In the genomic region with DNA sequence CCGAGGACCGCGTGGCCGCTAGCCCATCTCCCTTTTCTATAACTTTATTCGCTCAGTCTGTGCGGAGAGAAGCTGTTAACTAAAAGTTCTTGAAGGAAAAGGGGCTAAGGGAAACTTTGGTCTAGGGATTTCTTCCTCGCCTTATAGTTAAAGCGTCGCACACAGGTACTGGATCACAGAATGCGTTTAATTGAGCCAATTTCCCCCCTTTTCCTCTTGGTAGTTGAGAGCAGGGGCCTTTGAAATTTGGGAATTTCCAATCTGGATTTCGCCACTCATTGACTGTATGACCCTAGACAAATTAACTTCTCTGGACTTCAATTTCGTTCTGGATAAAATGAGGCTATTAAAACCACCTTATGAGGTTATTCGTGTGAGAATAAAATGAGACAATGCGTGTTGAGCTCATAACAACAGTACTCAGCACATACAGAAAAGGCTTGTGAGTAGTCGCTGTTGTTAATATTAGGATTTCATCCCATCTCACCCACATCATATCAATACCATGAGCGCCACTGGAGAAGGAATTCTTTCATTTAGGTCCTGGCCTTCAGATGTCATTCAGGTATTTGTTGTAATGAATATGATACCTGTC, we compare ENCODE assay signal across 8 cellular contexts. TPM values are rescaled to one million over a fixed set of nuclear protein-coding genes. Genes with fewer than 3 reads are reported as not detected.
A peak's percentile ranks its signal among the peaks of the same experiment; 100 is the strongest.
DNase-seq lines count a peak whose midpoint lies in the region; ATAC-seq lines count a peak whose summit lies in the region.

No MANE protein-coding gene starts in this region.

- H3K27ac Mint-ChIP-seq in activated T-helper 1 cell treated with anti-CD3 and anti-CD28 coated beads, Interleukin-12 subunit alpha, Interleukin-12 subunit beta, Interleukin-2, Interleukin-4 antibody, amounts not matched to agents 30 ng/mL and 10 ng/mL and 1 ng/mL, durations not matched to agents 14 hours and 24 hours and 36 hours = peak overlapping the region; percentile 79
- peak overlapping the region; percentile 52 to 67 for H3K27ac Mint-ChIP-seq in stimulated activated naive CD8-positive, alpha-beta T cell treated with anti-CD3 and anti-CD28 coated beads, Interleukin-15, amount 100 ng/mL, for 72 hours

- no peaks in the 10 kb centered on the region for H3K9me3 ChIP-seq in iPS-18a (ENCODE audit: control insufficient read depth, low read depth, low read length)

- H3K36me3 Mint-ChIP-seq in activated T-helper 1 cell treated with anti-CD3 and anti-CD28 coated beads, Interleukin-12 subunit alpha, Interleukin-12 subunit beta, Interleukin-2, Interleukin-4 antibody, amounts not matched to agents 30 ng/mL and 10 ng/mL and 1 ng/mL, durations not matched to agents 14 hours and 24 hours and 36 hours (ENCODE audit: low read depth) = peaks cover 18% of the 10 kb centered on the region

- H3K27ac ChIP-seq in iPS-18a (ENCODE audit: low read length) = peak overlapping the region; percentile 71

- H3K36me3 ChIP-seq in iPS-18a (ENCODE audit: control insufficient read depth, low read depth, low read length) = peaks cover 7% of the 10 kb centered on the region

- peak overlapping the region; percentile 84 for H3K4me3 ChIP-seq in iPS-18a (ENCODE audit: low read length)

- peaks cover 13% of the 10 kb centered on the region for H3K4me1 ChIP-seq in iPS-18a (ENCODE audit: control insufficient read depth, low read depth, low read length)

- DNase-seq in NCI-H82 treated with DMSO at 0.1 percent for 48 hours (lab: John Stamatoyannopoulos, UW; ENCODE audit: unreplicated experiment) (peak; percentile 51), NCI-H82 (lab: John Stamatoyannopoulos, UW) (no peak), activated gamma-delta T cell treated with Interleukin-2 at 50 U/mL for 16 hours (no peak), NCI-H2081 treated with DMSO at 0.1 percent for 48 hours (lab: John Stamatoyannopoulos, UW) (no peak)
- DNase-seq in activated T-helper 1 cell treated with anti-CD3 and anti-CD28 coated beads, Interleukin-12 subunit alpha, Interleukin-12 subunit beta, Interleukin-2, Interleukin-4 antibody, amounts not matched to agents 30 ng/mL and 10 ng/mL and 1 ng/mL, durations not matched to agents 14 hours and 24 hours and 36 hours (ENCODE audit: low spot score) = no peak
- DNase-seq in stimulated activated naive CD8-positive, alpha-beta T cell treated with anti-CD3 and anti-CD28 coated beads, Interleukin-15, amount 100 ng/mL, for 72 hours = no peak

- H3K27me3 Mint-ChIP-seq in activated T-helper 1 cell treated with anti-CD3 and anti-CD28 coated beads, Interleukin-12 subunit alpha, Interleukin-12 subunit beta, Interleukin-2, Interleukin-4 antibody, amounts not matched to agents 30 ng/mL and 10 ng/mL and 1 ng/mL, durations not matched to agents 14 hours and 24 hours and 36 hours (ENCODE audit: insufficient read depth) = no peaks in the 10 kb centered on the region
- no peaks in the 10 kb centered on the region for H3K27me3 Mint-ChIP-seq in stimulated activated naive CD8-positive, alpha-beta T cell treated with anti-CD3 and anti-CD28 coated beads, Interleukin-15, amount 100 ng/mL, for 72 hours

- no peak for ATAC-seq in stimulated activated naive CD8-positive, alpha-beta T cell treated with anti-CD3 and anti-CD28 coated beads, Interleukin-15, amount 100 ng/mL, for 72 hours
- ATAC-seq in GM18519 (IDR thresholded peaks at IDR 0.05; ENCODE audit: low FRiP score, unreplicated experiment) = no peak

- peaks cover 19% of the 10 kb centered on the region for H3K4me1 Mint-ChIP-seq in activated T-helper 1 cell treated with anti-CD3 and anti-CD28 coated beads, Interleukin-12 subunit alpha, Interleukin-12 subunit beta, Interleukin-2, Interleukin-4 antibody, amounts not matched to agents 30 ng/mL and 10 ng/mL and 1 ng/mL, durations not matched to agents 14 hours and 24 hours and 36 hours (ENCODE audit: low read depth)
- H3K4me1 Mint-ChIP-seq in stimulated activated naive CD8-positive, alpha-beta T cell treated with anti-CD3 and anti-CD28 coated beads, Interleukin-15, amount 100 ng/mL, for 72 hours = peaks cover 27% of the 10 kb centered on the region

- peaks cover 12% of the 10 kb centered on the region for H3K27me3 ChIP-seq in iPS-18a (ENCODE audit: control insufficient read depth, insufficient read depth, low read length)

- H3K4me3 Mint-ChIP-seq in activated T-helper 1 cell treated with anti-CD3 and anti-CD28 coated beads, Interleukin-12 subunit alpha, Interleukin-12 subunit beta, Interleukin-2, Interleukin-4 antibody, amounts not matched to agents 30 ng/mL and 10 ng/mL and 1 ng/mL, durations not matched to agents 14 hours and 24 hours and 36 hours = peak overlapping the region; percentile 83
- peak overlapping the region; percentile 94 to 95 for H3K4me3 Mint-ChIP-seq in stimulated activated naive CD8-positive, alpha-beta T cell treated with anti-CD3 and anti-CD28 coated beads, Interleukin-15, amount 100 ng/mL, for 72 hours

- intact Hi-C loops in activated T-helper 1 cell treated with anti-CD3 and anti-CD28 coated beads, Interleukin-12 subunit alpha, Interleukin-12 subunit beta, Interleukin-2, Interleukin-4 antibody, amounts not matched to agents 30 ng/mL and 10 ng/mL and 1 ng/mL, durations not matched to agents 14 hours and 24 hours and 36 hours (cut with micrococcal nuclease) = loop anchor here (1.0 to 5.0 kb wide), 8 partner anchors 146 to 1753 kb away; partner anchors contain the start of genes CDCA7, GPR155, LNPK and PDK1

- H3K9ac ChIP-seq in iPS-18a (ENCODE audit: low read length) = peak overlapping the region; percentile 76

- H3K9me3 Mint-ChIP-seq in activated T-helper 1 cell treated with anti-CD3 and anti-CD28 coated beads, Interleukin-12 subunit alpha, Interleukin-12 subunit beta, Interleukin-2, Interleukin-4 antibody, amounts not matched to agents 30 ng/mL and 10 ng/mL and 1 ng/mL, durations not matched to agents 14 hours and 24 hours and 36 hours = no peaks in the 10 kb centered on the region
- no peaks in the 10 kb centered on the region for H3K9me3 Mint-ChIP-seq in stimulated activated naive CD8-positive, alpha-beta T cell treated with anti-CD3 and anti-CD28 coated beads, Interleukin-15, amount 100 ng/mL, for 72 hours

RNA-seq across cellular contexts. Expression of gene OLA1, which starts 0.8 kb away (rescaled TPM):
- total RNA-seq in activated T-helper 1 cell treated with anti-CD3 and anti-CD28 coated beads, Interleukin-12 subunit alpha, Interleukin-12 subunit beta, Interleukin-2, Interleukin-4 antibody, amounts not matched to agents 30 ng/mL and 10 ng/mL and 1 ng/mL, durations not matched to agents 14 hours and 24 hours and 36 hours = 132 and 139 TPM in 2 replicates
